Comparison of ENCODE assay signal across 8 cellular contexts in genomic region chr10:15168781-15169554, GRCh38. TPM values are rescaled to one million over a fixed set of nuclear protein-coding genes. Genes with fewer than 3 reads are reported as not detected.
DNase-seq lines count a peak whose midpoint lies in the region; ATAC-seq and TF ChIP-seq lines count a peak whose summit lies in the region.

No MANE protein-coding gene starts in this region.

- H3K4me3 ChIP-seq in AG09309 (ENCODE audit: control insufficient read depth, low read depth, low read length), result no peak overlapping the region; the same call in 1 of the 2 replicates

- peak overlapping the region; percentile 97 for H3K27ac Mint-ChIP-seq in activated CD4-positive, alpha-beta T cell treated with anti-CD3 and anti-CD28 coated beads, Interleukin-2, amount 10 ng/mL, durations not matched to agents 7 days and 5 days

- no peaks in the 10 kb centered on the region for H3K9me3 Mint-ChIP-seq in activated CD4-positive, alpha-beta T cell treated with anti-CD3 and anti-CD28 coated beads, Interleukin-2, amount 10 ng/mL, durations not matched to agents 7 days and 5 days

- H3K36me3 Mint-ChIP-seq in activated CD4-positive, alpha-beta T cell treated with anti-CD3 and anti-CD28 coated beads, Interleukin-2, amount 10 ng/mL, durations not matched to agents 7 days and 5 days (ENCODE audit: low read depth), result peaks cover 9% of the 10 kb centered on the region

- CTCF ChIA-PET in activated CD4-positive, alpha-beta T cell treated with anti-CD3 and anti-CD28 coated beads, Interleukin-2, amount 10 ng/mL, durations not matched to agents 7 days and 5 days (lab: Charles Lee), result interaction anchor here (0.6 to 1.6 kb wide), 10 partner anchors 9 to 315 kb away, joined by 3 to 5 read pairs (median 3); no protein-coding TSS in a partner anchor

- peak; percentile 45 for ATAC-seq in GM19035 (IDR thresholded peaks at IDR 0.05; ENCODE audit: unreplicated experiment)
- peak; percentile 42 for ATAC-seq in HG03280 (IDR thresholded peaks at IDR 0.05; ENCODE audit: unreplicated experiment)
- peak; percentile 81 for ATAC-seq in left lobe of liver

- POLR2A ChIA-PET in activated CD4-positive, alpha-beta T cell treated with anti-CD3 and anti-CD28 coated beads, Interleukin-2, amount 10 ng/mL, durations not matched to agents 7 days and 5 days (lab: Charles Lee), result interaction anchor here (0.6 to 1.4 kb wide), 2 partner anchors 26 to 210 kb away, joined by 4 to 10 read pairs; partner anchors contain the start of gene MEIG1

- H3K4me1 Mint-ChIP-seq in activated CD4-positive, alpha-beta T cell treated with anti-CD3 and anti-CD28 coated beads, Interleukin-2, amount 10 ng/mL, durations not matched to agents 7 days and 5 days, result peaks cover 57% of the 10 kb centered on the region

- H3K27ac ChIP-seq in cingulate gyrus (ENCODE audit: low read depth, low read length), result peak overlapping the region; percentile 72

- peak; percentile 77 for DNase-seq in AG09309 (ENCODE audit: low read depth)
- peak; percentile 89 for DNase-seq in NCI-H460 (ENCODE audit: extremely low read depth, low read depth)
- DNase-seq in activated CD4-positive, alpha-beta T cell treated with anti-CD3 and anti-CD28 coated beads, Interleukin-2, amount 10 ng/mL, durations not matched to agents 7 days and 5 days, result peak; percentile 97
- DNase-seq in left lobe of liver (ENCODE audit: low spot score), result peak; percentile 97
- peak; percentile 96 for DNase-seq in stimulated activated CD4-positive, alpha-beta T cell treated with anti-CD3 and anti-CD28 coated beads, Interleukin-2, amount 100 ng/mL, for 24 hours

- no peak for TF ChIP-seq CTCF in AG09309 (IDR thresholded peaks at IDR 0.05; ENCODE audit: control insufficient read depth, insufficient read depth, low read depth, low read length, missing control alignments)

- no peaks in the 10 kb centered on the region for H3K27me3 Mint-ChIP-seq in activated CD4-positive, alpha-beta T cell treated with anti-CD3 and anti-CD28 coated beads, Interleukin-2, amount 10 ng/mL, durations not matched to agents 7 days and 5 days

- H3K4me3 Mint-ChIP-seq in activated CD4-positive, alpha-beta T cell treated with anti-CD3 and anti-CD28 coated beads, Interleukin-2, amount 10 ng/mL, durations not matched to agents 7 days and 5 days, result peak overlapping the region; percentile 79

RNA-seq across cellular contexts. Expression of gene NMT2, which starts 0.5 kb away (rescaled TPM):
- 16.9 and 17.5 TPM in 2 replicates for total RNA-seq in NCI-H460 (2014; rRNA removed; shearing (Covaris generic))
- polyA plus RNA-seq in NCI-H460 (2014; cell fraction: nucleus; rRNA removed), result 11.3 and 17.9 TPM in 2 replicates
- 10 to 100 TPM; 47.7 to 50.9 TPM for total RNA-seq in activated CD4-positive, alpha-beta T cell treated with anti-CD3 and anti-CD28 coated beads, Interleukin-2, amount 10 ng/mL, durations not matched to agents 7 days and 5 days
- total RNA-seq in left lobe of liver, result 19.4 TPM
